Comparison of ENCODE assay signal across 31 cellular contexts in the genomic region with DNA sequence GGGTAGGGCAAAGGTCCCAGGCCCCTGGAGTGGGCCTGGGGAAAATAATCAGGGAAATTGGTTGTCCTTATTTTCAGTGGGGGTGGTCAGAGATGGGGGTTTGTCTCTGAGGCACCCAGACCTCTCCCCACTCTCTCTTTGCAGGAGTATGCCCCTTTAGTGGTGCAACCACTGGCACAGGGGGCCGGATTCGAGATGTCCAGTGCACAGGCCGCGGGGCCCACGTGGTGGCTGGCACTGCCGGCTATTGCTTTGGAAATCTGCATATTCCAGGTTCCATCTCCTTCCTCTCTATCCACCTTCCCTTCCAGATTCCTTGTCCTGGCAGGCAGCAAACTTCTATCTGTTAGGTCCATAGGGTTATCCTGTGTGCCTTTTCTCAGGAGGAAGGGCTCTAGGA. TPM values are rescaled to one million over a fixed set of nuclear protein-coding genes. Genes with fewer than 3 reads are reported as not detected.
DNase-seq lines count a peak whose midpoint lies in the region; ATAC-seq and TF ChIP-seq lines count a peak whose summit lies in the region.
"Had no signal": no experiment of that assay in that cellular context is flagged by ENCODE, and none has a peak within 500 bp of the region (broad histone marks: within the 10 kb centered on the region; RNA-seq: fewer than 3 reads in every experiment).

No MANE protein-coding gene starts in this region.

- no peaks in the 10 kb centered on the region for H3K27me3 Mint-ChIP-seq in neural crest cell (ENCODE audit: low read depth)
- H3K27me3 Mint-ChIP-seq: B cell; CD4-positive, alpha-beta memory T cell; CD4-positive, alpha-beta T cell; CD4-positive, CD25-positive, alpha-beta regulatory T cell; CD8-positive, alpha-beta memory T cell had no signal

- no peaks in the 10 kb centered on the region for H3K27me3 ChIP-seq in aorta (ENCODE audit: control insufficient read depth in 1 of 2, insufficient read depth in 2 of 2, low read length in 1 of 2)
- H3K27me3 ChIP-seq: BE2C; BLaER1; BLaER1 treated with 17β-estradiol and CSF1 and Interleukin-3, amounts not matched to agents 10 nM and 100 nM had no signal

- H3K9me3 Mint-ChIP-seq in neural crest cell = no peaks in the 10 kb centered on the region
- H3K9me3 Mint-ChIP-seq: CD14-positive monocyte; CD4-positive, alpha-beta memory T cell; CD4-positive, alpha-beta T cell; CD4-positive, CD25-positive, alpha-beta regulatory T cell; CD8-positive, alpha-beta memory T cell; CD8-positive, alpha-beta T cell had no signal

- H3K4me3 Mint-ChIP-seq in neural crest cell = peak overlapping the region; percentile 23
- H3K4me3 Mint-ChIP-seq: B cell; CD14-positive monocyte; CD4-positive, alpha-beta memory T cell; CD4-positive, alpha-beta T cell; CD8-positive, alpha-beta memory T cell; CD8-positive, alpha-beta T cell had no signal

- DNase-seq in neural crest cell (ENCODE audit: low read depth, low spot score) (no peak), aorta (no peak), NCI-H1092 treated with DMSO at 0.1 percent for 48 hours (lab: John Stamatoyannopoulos, UW) (no peak)
- DNase-seq in effector CD4-positive, alpha-beta T cell = no peak
- DNase-seq: 8988T; ACHN; AML-193; BE2C; C1 segment of cervical spinal cord; Caco-2; Calu3; CD4-positive, alpha-beta memory T cell; CD4-positive, alpha-beta T cell; CD4-positive, CD25-positive, alpha-beta regulatory T cell; CD8-positive, alpha-beta T cell; COR-L47; DMS 273 treated with DMSO at 0.1 percent for 48 hours; DMS153; DMS53; DMS79; DMS79 treated with DMSO at 0.1 percent for 48 hours; DND-41; EL had no signal

- intact Hi-C loops in aorta (cut with DNase I) = no loop called here

- H3K4me3 ChIP-seq in aorta (ENCODE audit: low read length in 2 of 2) = no peak overlapping the region
- H3K4me3 ChIP-seq: A549; BLaER1; BLaER1 treated with 17β-estradiol and CSF1 and Interleukin-3, amounts not matched to agents 10 nM and 100 nM had no signal

- no peak for TF ChIP-seq CTCF in neural crest cell (conservative IDR thresholded peaks at IDR 0.05)

- H3K27ac Mint-ChIP-seq in neural crest cell (ENCODE audit: unreplicated experiment) = no peak overlapping the region
- H3K27ac Mint-ChIP-seq: B cell; CD4-positive, alpha-beta memory T cell; CD4-positive, alpha-beta T cell; CD4-positive, CD25-positive, alpha-beta regulatory T cell; CD8-positive, alpha-beta memory T cell; CD8-positive, alpha-beta T cell had no signal

- peaks cover 18% of the 10 kb centered on the region for H3K36me3 Mint-ChIP-seq in neural crest cell (ENCODE audit: low read depth)

- H3K9me3 ChIP-seq in aorta (ENCODE audit: control insufficient read depth, low read length) = no peaks in the 10 kb centered on the region
- H3K9me3 ChIP-seq: A549; BE2C; BLaER1; BLaER1 treated with 17β-estradiol and CSF1 and Interleukin-3, amounts not matched to agents 10 nM and 100 nM; Caco-2 had no signal

- ATAC-seq in aorta (ENCODE audit: low FRiP score) = peak; percentile 11
- ATAC-seq: A549; CD8-positive, alpha-beta T cell had no signal

- H3K36me3 ChIP-seq in aorta (ENCODE audit: control insufficient read depth in 1 of 2, insufficient read depth in 2 of 2, low read length in 1 of 2) = peaks cover 0 to 2% of the 10 kb centered on the region in 2 donors

- no peak overlapping the region for H3K27ac ChIP-seq in aorta (ENCODE audit: low read depth in 1 of 2, low read length in 2 of 2)
- H3K27ac ChIP-seq: 22Rv1; A549; BLaER1; BLaER1 treated with 17β-estradiol and CSF1 and Interleukin-3, amounts not matched to agents 10 nM and 100 nM; C4-2B had no signal

- H3K4me1 Mint-ChIP-seq in neural crest cell = no peaks in the 10 kb centered on the region
- H3K4me1 Mint-ChIP-seq: B cell; CD14-positive monocyte; CD4-positive, alpha-beta memory T cell; CD4-positive, CD25-positive, alpha-beta regulatory T cell; CD8-positive, alpha-beta memory T cell had no signal

- 96 to 100% methylated on average over 6 of the region's 6 CpGs for WGBS in aorta, 2 donors

- H3K4me1 ChIP-seq in aorta (ENCODE audit: control insufficient read depth in 1 of 2, insufficient read depth in 2 of 2, low read length in 2 of 2) = no peaks in the 10 kb centered on the region
- H3K4me1 ChIP-seq: A549; BE2C; BLaER1; BLaER1 treated with 17β-estradiol and CSF1 and Interleukin-3, amounts not matched to agents 10 nM and 100 nM; Caco-2 had no signal

RNA-seq across cellular contexts. Expression of a gene that starts 7.6 kb away (rescaled TPM):
- total RNA-seq in neural crest cell (201 and 217 TPM in 2 replicates), aorta (10 to 100 TPM; 21.3 to 25.4 TPM)
- polyA plus RNA-seq in aorta = 1 to 10 TPM; 1.4 to 8.3 TPM

RNA-seq across cellular contexts. Expression of a gene that starts 8.8 kb away (rescaled TPM):
- total RNA-seq in neural crest cell = 39.7 and 44.8 TPM in 2 replicates
- total RNA-seq in aorta = 10 to 100 TPM; 43.3 to 59.2 TPM
- 10 to 100 TPM in 1 of 2 donors, 1 to 10 TPM in 1; 4.6 to 36.4 TPM for polyA plus RNA-seq in aorta

RNA-seq across cellular contexts. Expression of a gene that starts 31.8 kb away (rescaled TPM):
- total RNA-seq in neural crest cell (48.5 and 51.0 TPM in 2 replicates), aorta (10 to 100 TPM; 20.3 to 21.7 TPM)
- 10 to 100 TPM; 28.7 to 53.7 TPM for polyA plus RNA-seq in aorta

RNA-seq across cellular contexts. Expression of a gene that starts 38.5 kb away (rescaled TPM):
- total RNA-seq in neural crest cell = 2.3 and 3.5 TPM in 2 replicates
- 1 to 10 TPM; 3.0 to 4.8 TPM for total RNA-seq in aorta
- polyA plus RNA-seq in aorta = 1 to 10 TPM; 1.0 to 6.6 TPM

RNA-seq across cellular contexts. Expression of a gene that starts 46.3 kb away (rescaled TPM):
- total RNA-seq in neural crest cell (176 and 186 TPM in 2 replicates), aorta (1 to 10 TPM in 1 of 2 donors, under 1 TPM in 1; 0.81 to 3.1 TPM)
- not detected for polyA plus RNA-seq in aorta
